In the genomic region with DNA sequence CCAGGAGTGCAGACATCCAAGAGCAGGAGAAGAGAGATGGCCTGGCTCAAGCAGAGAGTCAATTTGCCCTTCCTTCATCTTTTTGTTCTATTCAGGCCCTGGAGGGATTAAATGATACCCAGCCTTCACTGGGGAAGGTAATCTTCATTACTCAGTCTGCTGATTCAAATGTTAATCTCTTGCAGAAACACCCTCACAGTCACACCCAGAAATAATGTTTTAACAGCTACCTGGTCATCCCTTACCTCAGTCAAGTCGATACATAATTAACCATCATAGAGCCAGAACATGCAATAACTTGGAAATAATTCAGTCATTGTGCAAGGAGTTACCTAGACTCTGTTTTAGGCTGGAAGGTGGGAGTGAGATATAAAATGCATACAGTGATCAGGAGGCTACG, we compare ENCODE assay signal across 21 cellular contexts.
"Had no signal": no experiment of that assay in that cellular context is flagged by ENCODE, and none has a peak within 500 bp of the region (broad histone marks: within the 10 kb centered on the region; RNA-seq: fewer than 3 reads in every experiment).

No MANE protein-coding gene starts in this region.

- DNase-seq: kidney; left colon; left lung; lower lobe of right lung; midbrain; mucosa of descending colon; naive thymus-derived CD4-positive, alpha-beta T cell; ovary; right lobe of liver; stimulated activated CD4-positive, alpha-beta T cell treated with anti-CD3 and anti-CD28 coated beads, Interleukin-1b, Interleukin-23, amount 100 ng/mL, for 48 hours; stimulated activated CD4-positive, alpha-beta T cell treated with anti-CD3 and anti-CD28 coated beads, Interleukin-2, amount 100 ng/mL, for 48 hours; stimulated activated CD4-positive, alpha-beta T cell treated with anti-CD3 and anti-CD28 coated beads, Interleukin-4, amount 100 ng/mL, for 4 hours; stimulated activated CD8-positive, alpha-beta memory T cell treated with anti-CD3 and anti-CD28 coated beads, Interleukin-4, amount 100 ng/mL, for 48 hours; stimulated activated naive CD4-positive, alpha-beta T cell treated with Interleukin-2 at 50 U/mL for 16 hours; stimulated activated naive CD8-positive, alpha-beta T cell treated with anti-CD3 and anti-CD28 coated beads, Interleukin-15, amount 100 ng/mL, for 72 hours; substantia nigra; uterus had no signal

- H3K4me1 ChIP-seq: left lung, lower lobe of right lung, right atrium auricular region, tibial nerve, uterus had no signal

- H3K27ac ChIP-seq: hepatocyte, left lung, lower lobe of right lung, ovary, right atrium auricular region, right lobe of liver, tibial nerve, uterus had no signal

- H3K27me3 ChIP-seq: hepatocyte, left lung, ovary, right atrium auricular region, right lobe of liver, tibial nerve, uterus had no signal

- H3K36me3 ChIP-seq: left lung, lower lobe of right lung, ovary, right atrium auricular region, right lobe of liver, tibial nerve, uterus had no signal

- FAIRE-seq: kidney had no signal

- H3K4me3 ChIP-seq: hepatocyte, left lung, lower lobe of right lung, mucosa of descending colon, ovary, right atrium auricular region, right lobe of liver, smooth muscle cell, tibial nerve, uterus had no signal

- H2AFZ ChIP-seq: hepatocyte had no signal

- H3K4me2 ChIP-seq: hepatocyte, smooth muscle cell had no signal

- H3K9me3 ChIP-seq: left lung, mucosa of descending colon, ovary, right lobe of liver, uterus had no signal

- H3K79me2 ChIP-seq: hepatocyte had no signal
